1 cellular context compared by ENCODE assay signal in the genomic region with DNA sequence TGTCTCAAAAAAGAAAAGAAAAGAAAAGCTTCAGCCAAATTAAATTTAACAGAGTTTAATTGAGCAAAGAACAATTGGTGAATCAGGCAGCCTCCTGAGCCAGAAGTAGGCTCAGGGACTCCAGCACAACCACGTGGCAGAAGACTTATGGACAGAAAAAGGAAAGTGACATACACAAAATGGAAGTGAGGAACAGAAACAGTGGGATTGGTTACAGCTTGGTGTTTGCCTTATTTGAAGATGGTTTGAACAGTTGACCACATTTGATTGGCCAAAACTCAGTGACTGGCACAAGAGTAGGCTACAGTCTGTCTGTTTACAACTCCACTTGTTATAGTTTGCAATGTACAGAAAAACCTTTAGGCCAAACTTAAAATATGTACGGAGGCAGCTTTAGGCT.
TF ChIP-seq lines count a peak whose summit lies in the region.

No MANE protein-coding gene starts in this region.

TF ChIP-seq in GM23338, 12 proteins besides CTCF, POLR2A, EP300 and RAD21:
- TF ChIP-seq, protein P1, sequence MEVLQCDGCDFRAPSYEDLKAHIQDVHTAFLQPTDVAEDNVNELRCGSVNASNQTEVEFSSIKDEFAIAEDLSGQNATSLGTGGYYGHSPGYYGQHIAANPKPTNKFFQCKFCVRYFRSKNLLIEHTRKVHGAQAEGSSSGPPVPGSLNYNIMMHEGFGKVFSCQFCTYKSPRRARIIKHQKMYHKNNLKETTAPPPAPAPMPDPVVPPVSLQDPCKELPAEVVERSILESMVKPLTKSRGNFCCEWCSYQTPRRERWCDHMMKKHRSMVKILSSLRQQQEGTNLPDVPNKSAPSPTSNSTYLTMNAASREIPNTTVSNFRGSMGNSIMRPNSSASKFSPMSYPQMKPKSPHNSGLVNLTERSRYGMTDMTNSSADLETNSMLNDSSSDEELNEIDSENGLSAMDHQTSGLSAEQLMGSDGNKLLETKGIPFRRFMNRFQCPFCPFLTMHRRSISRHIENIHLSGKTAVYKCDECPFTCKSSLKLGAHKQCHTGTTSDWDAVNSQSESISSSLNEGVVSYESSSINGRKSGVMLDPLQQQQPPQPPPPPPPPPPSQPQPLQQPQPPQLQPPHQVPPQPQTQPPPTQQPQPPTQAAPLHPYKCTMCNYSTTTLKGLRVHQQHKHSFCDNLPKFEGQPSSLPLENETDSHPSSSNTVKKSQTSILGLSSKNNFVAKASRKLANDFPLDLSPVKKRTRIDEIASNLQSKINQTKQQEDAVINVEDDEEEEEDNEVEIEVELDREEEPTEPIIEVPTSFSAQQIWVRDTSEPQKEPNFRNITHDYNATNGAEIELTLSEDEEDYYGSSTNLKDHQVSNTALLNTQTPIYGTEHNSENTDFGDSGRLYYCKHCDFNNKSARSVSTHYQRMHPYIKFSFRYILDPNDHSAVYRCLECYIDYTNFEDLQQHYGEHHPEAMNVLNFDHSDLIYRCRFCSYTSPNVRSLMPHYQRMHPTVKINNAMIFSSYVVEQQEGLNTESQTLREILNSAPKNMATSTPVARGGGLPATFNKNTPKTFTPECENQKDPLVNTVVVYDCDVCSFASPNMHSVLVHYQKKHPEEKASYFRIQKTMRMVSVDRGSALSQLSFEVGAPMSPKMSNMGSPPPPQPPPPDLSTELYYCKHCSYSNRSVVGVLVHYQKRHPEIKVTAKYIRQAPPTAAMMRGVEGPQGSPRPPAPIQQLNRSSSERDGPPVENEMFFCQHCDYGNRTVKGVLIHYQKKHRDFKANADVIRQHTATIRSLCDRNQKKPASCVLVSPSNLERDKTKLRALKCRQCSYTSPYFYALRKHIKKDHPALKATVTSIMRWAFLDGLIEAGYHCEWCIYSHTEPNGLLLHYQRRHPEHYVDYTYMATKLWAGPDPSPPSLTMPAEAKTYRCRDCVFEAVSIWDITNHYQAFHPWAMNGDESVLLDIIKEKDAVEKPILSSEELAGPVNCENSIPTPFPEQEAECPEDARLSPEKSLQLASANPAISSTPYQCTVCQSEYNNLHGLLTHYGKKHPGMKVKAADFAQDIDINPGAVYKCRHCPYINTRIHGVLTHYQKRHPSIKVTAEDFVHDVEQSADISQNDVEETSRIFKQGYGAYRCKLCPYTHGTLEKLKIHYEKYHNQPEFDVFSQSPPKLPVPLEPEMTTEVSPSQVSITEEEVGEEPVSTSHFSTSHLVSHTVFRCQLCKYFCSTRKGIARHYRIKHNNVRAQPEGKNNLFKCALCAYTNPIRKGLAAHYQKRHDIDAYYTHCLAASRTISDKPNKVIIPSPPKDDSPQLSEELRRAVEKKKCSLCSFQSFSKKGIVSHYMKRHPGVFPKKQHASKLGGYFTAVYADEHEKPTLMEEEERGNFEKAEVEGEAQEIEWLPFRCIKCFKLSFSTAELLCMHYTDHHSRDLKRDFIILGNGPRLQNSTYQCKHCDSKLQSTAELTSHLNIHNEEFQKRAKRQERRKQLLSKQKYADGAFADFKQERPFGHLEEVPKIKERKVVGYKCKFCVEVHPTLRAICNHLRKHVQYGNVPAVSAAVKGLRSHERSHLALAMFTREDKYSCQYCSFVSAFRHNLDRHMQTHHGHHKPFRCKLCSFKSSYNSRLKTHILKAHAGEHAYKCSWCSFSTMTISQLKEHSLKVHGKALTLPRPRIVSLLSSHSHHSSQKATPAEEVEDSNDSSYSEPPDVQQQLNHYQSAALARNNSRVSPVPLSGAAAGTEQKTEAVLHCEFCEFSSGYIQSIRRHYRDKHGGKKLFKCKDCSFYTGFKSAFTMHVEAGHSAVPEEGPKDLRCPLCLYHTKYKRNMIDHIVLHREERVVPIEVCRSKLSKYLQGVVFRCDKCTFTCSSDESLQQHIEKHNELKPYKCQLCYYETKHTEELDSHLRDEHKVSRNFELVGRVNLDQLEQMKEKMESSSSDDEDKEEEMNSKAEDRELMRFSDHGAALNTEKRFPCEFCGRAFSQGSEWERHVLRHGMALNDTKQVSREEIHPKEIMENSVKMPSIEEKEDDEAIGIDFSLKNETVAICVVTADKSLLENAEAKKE (CRISPR knock-in tag; IDR thresholded peaks at IDR 0.05): no peak
- TF ChIP-seq, protein P2, sequence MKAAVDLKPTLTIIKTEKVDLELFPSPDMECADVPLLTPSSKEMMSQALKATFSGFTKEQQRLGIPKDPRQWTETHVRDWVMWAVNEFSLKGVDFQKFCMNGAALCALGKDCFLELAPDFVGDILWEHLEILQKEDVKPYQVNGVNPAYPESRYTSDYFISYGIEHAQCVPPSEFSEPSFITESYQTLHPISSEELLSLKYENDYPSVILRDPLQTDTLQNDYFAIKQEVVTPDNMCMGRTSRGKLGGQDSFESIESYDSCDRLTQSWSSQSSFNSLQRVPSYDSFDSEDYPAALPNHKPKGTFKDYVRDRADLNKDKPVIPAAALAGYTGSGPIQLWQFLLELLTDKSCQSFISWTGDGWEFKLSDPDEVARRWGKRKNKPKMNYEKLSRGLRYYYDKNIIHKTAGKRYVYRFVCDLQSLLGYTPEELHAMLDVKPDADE (IDR thresholded peaks at IDR 0.05): no peak
- no peak for TF ChIP-seq POLR2AphosphoS5 (IDR thresholded peaks at IDR 0.05; ENCODE audit: low read depth)
- TF ChIP-seq, protein P3, sequence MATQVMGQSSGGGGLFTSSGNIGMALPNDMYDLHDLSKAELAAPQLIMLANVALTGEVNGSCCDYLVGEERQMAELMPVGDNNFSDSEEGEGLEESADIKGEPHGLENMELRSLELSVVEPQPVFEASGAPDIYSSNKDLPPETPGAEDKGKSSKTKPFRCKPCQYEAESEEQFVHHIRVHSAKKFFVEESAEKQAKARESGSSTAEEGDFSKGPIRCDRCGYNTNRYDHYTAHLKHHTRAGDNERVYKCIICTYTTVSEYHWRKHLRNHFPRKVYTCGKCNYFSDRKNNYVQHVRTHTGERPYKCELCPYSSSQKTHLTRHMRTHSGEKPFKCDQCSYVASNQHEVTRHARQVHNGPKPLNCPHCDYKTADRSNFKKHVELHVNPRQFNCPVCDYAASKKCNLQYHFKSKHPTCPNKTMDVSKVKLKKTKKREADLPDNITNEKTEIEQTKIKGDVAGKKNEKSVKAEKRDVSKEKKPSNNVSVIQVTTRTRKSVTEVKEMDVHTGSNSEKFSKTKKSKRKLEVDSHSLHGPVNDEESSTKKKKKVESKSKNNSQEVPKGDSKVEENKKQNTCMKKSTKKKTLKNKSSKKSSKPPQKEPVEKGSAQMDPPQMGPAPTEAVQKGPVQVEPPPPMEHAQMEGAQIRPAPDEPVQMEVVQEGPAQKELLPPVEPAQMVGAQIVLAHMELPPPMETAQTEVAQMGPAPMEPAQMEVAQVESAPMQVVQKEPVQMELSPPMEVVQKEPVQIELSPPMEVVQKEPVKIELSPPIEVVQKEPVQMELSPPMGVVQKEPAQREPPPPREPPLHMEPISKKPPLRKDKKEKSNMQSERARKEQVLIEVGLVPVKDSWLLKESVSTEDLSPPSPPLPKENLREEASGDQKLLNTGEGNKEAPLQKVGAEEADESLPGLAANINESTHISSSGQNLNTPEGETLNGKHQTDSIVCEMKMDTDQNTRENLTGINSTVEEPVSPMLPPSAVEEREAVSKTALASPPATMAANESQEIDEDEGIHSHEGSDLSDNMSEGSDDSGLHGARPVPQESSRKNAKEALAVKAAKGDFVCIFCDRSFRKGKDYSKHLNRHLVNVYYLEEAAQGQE (IDR thresholded peaks at IDR 0.05; ENCODE audit: unreplicated experiment): no peak
- TF ChIP-seq EZH2phosphoT487 (IDR thresholded peaks at IDR 0.05; ENCODE audit: unreplicated experiment): no peak
- TF ChIP-seq ZNF114 (CRISPR knock-in tag; IDR thresholded peaks at IDR 0.05): no peak
- TF ChIP-seq CREB1 (CRISPR knock-in tag; IDR thresholded peaks at IDR 0.05; ENCODE audit: low read depth): no peak
- no peak for TF ChIP-seq EZH2 (IDR thresholded peaks at IDR 0.05; ENCODE audit: low read depth, unreplicated experiment)
- no peak for TF ChIP-seq ZNF331 (CRISPR knock-in tag; IDR thresholded peaks at IDR 0.05; ENCODE audit: low read depth)
- no peak for TF ChIP-seq JUNB (IDR thresholded peaks at IDR 0.05; ENCODE audit: unreplicated experiment)
- TF ChIP-seq STAT1 (IDR thresholded peaks at IDR 0.05; ENCODE audit: unreplicated experiment): no peak
- TF ChIP-seq NANOG (IDR thresholded peaks at IDR 0.05; ENCODE audit: borderline replicate concordance): no peak
